Comparison of ENCODE assay signal across 33 cellular contexts in the genomic region with DNA sequence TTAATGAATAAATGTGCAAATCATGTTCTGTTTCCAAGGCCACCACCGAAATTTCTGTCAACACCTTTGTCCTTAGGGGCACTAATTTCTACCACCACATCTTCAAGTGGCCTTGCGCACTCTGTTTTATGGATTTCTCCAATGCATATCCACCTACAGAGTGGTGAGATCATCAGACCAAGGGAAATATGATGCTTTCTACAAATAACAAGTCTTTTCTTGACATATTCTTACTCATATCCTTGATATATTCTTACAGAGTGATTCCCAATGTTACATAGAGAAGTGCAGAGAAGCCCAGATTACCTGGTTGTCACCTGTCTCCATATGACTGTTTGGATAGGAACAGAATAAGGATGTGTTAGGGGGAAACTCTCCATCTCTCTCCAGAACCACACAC. TPM values are rescaled to one million over a fixed set of nuclear protein-coding genes. Genes with fewer than 3 reads are reported as not detected.
"Had no signal": no experiment of that assay in that cellular context is flagged by ENCODE, and none has a peak within 500 bp of the region (broad histone marks: within the 10 kb centered on the region; RNA-seq: fewer than 3 reads in every experiment).

No MANE protein-coding gene starts in this region.

- ATAC-seq: activated CD8-positive, alpha-beta memory T cell treated with anti-CD3 and anti-CD28 coated beads, Interleukin-2, amount 10 ng/mL, durations not matched to agents 7 days and 5 days; activated naive CD8-positive, alpha-beta T cell treated with anti-CD3 and anti-CD28 coated beads, Interleukin-2, amount 50 U/mL, for 24 hours had no signal

- DNase-seq: activated CD4-positive, alpha-beta memory T cell treated with anti-CD3 and anti-CD28 coated beads, Interleukin-2, amount 10 ng/mL, durations not matched to agents 7 days and 5 days; activated CD4-positive, alpha-beta T cell treated with anti-CD3 and anti-CD28 coated beads for 1 hour; activated CD4-positive, alpha-beta T cell treated with anti-CD3 and anti-CD28 coated beads for 48 hours; activated CD4-positive, CD25-positive, alpha-beta regulatory T cell; activated CD8-positive, alpha-beta memory T cell treated with anti-CD3 and anti-CD28 coated beads for 24 hours; activated CD8-positive, alpha-beta memory T cell treated with anti-CD3 and anti-CD28 coated beads, Interleukin-2, amount 10 ng/mL, durations not matched to agents 7 days and 5 days; activated CD8-positive, alpha-beta memory T cell treated with anti-CD3 and anti-CD28 coated beads, Interleukin-2, amount 50 U/mL, for 48 hours; activated effector memory CD4-positive, alpha-beta T cell treated with Interleukin-2 at 50 U/mL for 16 hours; activated naive CD4-positive, alpha-beta T cell treated with anti-CD3 and anti-CD28 coated beads, Interleukin-2, amount 10 ng/mL, durations not matched to agents 7 days and 5 days; activated naive CD8-positive, alpha-beta T cell treated with anti-CD3 and anti-CD28 coated beads, Interleukin-2, amount 50 U/mL, for 24 hours; activated T-cell treated with anti-CD3 and anti-CD28 coated beads, Interleukin-2, amount 50 U/mL, for 48 hours; aorta; brain microvascular endothelial cell; Kasumi-1; KBM-7; MG63; MV-4-11; NCI-H1092; NCI-H1436 treated with DMSO at 0.1 percent for 48 hours; NCI-H1694 treated with DMSO at 0.1 percent for 48 hours; NCI-H2029; NCI-H345; NCI-H524 treated with DMSO at 0.1 percent for 48 hours; Peyer's patch; Right ventricle myocardium superior; RPMI8226; SW 1271; T-helper 1 cell; T-helper 2 cell; T-helper 9 cell; WERI-Rb-1 had no signal

- H3K36me3 ChIP-seq: brain microvascular endothelial cell, MG63, Peyer's patch, WERI-Rb-1 had no signal

- H3K4me3 ChIP-seq: MG63, Peyer's patch had no signal

- H3K27me3 ChIP-seq: brain microvascular endothelial cell, MG63, Peyer's patch had no signal

- H3K27ac ChIP-seq: brain microvascular endothelial cell, Peyer's patch, WERI-Rb-1 had no signal

- H3K9me3 ChIP-seq: MG63, Peyer's patch had no signal

- H3K4me1 ChIP-seq: Peyer's patch had no signal

RNA-seq across cellular contexts. Expression of a gene that starts 36.1 kb away (rescaled TPM):
- total RNA-seq: activated CD4-positive, alpha-beta memory T cell treated with anti-CD3 and anti-CD28 coated beads, Interleukin-2, amount 10 ng/mL, durations not matched to agents 7 days and 5 days; activated CD8-positive, alpha-beta memory T cell treated with anti-CD3 and anti-CD28 coated beads, Interleukin-2, amount 10 ng/mL, durations not matched to agents 7 days and 5 days; aorta; cardiac septum; NCI-H460; Peyer's patch; Right ventricle myocardium superior had no signal
- polyA plus RNA-seq: aorta had no signal
